ENCODE assay signal across 1 cellular context in the genomic region with DNA sequence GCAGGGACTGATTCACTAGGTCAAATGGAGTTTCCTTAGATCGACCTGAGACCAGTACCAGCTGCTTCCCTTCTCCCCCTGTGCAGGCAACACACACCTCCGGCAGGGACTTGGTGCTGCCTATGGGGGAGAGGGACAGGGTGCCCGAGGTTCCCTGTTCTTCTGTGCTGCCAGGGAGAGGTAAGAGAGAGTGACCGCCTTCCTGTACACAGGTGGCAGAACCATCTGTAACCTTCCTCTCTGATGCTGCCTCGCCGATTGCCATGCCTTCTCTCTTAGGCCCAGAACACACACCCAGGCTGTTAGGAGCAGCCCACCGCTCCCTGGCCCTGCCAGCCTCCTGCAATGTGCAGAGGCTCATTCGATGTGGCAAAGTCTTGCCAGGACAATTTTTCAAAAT.
TF ChIP-seq lines count a peak whose summit lies in the region.

No MANE protein-coding gene starts in this region.

TF ChIP-seq in GM23338, 12 proteins besides CTCF, POLR2A, EP300 and RAD21 (continued from another document):
- TF ChIP-seq, protein P1, sequence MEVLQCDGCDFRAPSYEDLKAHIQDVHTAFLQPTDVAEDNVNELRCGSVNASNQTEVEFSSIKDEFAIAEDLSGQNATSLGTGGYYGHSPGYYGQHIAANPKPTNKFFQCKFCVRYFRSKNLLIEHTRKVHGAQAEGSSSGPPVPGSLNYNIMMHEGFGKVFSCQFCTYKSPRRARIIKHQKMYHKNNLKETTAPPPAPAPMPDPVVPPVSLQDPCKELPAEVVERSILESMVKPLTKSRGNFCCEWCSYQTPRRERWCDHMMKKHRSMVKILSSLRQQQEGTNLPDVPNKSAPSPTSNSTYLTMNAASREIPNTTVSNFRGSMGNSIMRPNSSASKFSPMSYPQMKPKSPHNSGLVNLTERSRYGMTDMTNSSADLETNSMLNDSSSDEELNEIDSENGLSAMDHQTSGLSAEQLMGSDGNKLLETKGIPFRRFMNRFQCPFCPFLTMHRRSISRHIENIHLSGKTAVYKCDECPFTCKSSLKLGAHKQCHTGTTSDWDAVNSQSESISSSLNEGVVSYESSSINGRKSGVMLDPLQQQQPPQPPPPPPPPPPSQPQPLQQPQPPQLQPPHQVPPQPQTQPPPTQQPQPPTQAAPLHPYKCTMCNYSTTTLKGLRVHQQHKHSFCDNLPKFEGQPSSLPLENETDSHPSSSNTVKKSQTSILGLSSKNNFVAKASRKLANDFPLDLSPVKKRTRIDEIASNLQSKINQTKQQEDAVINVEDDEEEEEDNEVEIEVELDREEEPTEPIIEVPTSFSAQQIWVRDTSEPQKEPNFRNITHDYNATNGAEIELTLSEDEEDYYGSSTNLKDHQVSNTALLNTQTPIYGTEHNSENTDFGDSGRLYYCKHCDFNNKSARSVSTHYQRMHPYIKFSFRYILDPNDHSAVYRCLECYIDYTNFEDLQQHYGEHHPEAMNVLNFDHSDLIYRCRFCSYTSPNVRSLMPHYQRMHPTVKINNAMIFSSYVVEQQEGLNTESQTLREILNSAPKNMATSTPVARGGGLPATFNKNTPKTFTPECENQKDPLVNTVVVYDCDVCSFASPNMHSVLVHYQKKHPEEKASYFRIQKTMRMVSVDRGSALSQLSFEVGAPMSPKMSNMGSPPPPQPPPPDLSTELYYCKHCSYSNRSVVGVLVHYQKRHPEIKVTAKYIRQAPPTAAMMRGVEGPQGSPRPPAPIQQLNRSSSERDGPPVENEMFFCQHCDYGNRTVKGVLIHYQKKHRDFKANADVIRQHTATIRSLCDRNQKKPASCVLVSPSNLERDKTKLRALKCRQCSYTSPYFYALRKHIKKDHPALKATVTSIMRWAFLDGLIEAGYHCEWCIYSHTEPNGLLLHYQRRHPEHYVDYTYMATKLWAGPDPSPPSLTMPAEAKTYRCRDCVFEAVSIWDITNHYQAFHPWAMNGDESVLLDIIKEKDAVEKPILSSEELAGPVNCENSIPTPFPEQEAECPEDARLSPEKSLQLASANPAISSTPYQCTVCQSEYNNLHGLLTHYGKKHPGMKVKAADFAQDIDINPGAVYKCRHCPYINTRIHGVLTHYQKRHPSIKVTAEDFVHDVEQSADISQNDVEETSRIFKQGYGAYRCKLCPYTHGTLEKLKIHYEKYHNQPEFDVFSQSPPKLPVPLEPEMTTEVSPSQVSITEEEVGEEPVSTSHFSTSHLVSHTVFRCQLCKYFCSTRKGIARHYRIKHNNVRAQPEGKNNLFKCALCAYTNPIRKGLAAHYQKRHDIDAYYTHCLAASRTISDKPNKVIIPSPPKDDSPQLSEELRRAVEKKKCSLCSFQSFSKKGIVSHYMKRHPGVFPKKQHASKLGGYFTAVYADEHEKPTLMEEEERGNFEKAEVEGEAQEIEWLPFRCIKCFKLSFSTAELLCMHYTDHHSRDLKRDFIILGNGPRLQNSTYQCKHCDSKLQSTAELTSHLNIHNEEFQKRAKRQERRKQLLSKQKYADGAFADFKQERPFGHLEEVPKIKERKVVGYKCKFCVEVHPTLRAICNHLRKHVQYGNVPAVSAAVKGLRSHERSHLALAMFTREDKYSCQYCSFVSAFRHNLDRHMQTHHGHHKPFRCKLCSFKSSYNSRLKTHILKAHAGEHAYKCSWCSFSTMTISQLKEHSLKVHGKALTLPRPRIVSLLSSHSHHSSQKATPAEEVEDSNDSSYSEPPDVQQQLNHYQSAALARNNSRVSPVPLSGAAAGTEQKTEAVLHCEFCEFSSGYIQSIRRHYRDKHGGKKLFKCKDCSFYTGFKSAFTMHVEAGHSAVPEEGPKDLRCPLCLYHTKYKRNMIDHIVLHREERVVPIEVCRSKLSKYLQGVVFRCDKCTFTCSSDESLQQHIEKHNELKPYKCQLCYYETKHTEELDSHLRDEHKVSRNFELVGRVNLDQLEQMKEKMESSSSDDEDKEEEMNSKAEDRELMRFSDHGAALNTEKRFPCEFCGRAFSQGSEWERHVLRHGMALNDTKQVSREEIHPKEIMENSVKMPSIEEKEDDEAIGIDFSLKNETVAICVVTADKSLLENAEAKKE (CRISPR knock-in tag; IDR thresholded peaks at IDR 0.05) = no peak
- TF ChIP-seq EZH2phosphoT487 (IDR thresholded peaks at IDR 0.05; ENCODE audit: unreplicated experiment) (no peak), STAT1 (IDR thresholded peaks at IDR 0.05; ENCODE audit: unreplicated experiment) (no peak), ZNF331 (CRISPR knock-in tag; IDR thresholded peaks at IDR 0.05; ENCODE audit: low read depth) (no peak), POLR2AphosphoS5 (IDR thresholded peaks at IDR 0.05; ENCODE audit: low read depth) (no peak)
- TF ChIP-seq, protein P2, sequence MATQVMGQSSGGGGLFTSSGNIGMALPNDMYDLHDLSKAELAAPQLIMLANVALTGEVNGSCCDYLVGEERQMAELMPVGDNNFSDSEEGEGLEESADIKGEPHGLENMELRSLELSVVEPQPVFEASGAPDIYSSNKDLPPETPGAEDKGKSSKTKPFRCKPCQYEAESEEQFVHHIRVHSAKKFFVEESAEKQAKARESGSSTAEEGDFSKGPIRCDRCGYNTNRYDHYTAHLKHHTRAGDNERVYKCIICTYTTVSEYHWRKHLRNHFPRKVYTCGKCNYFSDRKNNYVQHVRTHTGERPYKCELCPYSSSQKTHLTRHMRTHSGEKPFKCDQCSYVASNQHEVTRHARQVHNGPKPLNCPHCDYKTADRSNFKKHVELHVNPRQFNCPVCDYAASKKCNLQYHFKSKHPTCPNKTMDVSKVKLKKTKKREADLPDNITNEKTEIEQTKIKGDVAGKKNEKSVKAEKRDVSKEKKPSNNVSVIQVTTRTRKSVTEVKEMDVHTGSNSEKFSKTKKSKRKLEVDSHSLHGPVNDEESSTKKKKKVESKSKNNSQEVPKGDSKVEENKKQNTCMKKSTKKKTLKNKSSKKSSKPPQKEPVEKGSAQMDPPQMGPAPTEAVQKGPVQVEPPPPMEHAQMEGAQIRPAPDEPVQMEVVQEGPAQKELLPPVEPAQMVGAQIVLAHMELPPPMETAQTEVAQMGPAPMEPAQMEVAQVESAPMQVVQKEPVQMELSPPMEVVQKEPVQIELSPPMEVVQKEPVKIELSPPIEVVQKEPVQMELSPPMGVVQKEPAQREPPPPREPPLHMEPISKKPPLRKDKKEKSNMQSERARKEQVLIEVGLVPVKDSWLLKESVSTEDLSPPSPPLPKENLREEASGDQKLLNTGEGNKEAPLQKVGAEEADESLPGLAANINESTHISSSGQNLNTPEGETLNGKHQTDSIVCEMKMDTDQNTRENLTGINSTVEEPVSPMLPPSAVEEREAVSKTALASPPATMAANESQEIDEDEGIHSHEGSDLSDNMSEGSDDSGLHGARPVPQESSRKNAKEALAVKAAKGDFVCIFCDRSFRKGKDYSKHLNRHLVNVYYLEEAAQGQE (IDR thresholded peaks at IDR 0.05; ENCODE audit: unreplicated experiment) = no peak
- TF ChIP-seq, protein P3, sequence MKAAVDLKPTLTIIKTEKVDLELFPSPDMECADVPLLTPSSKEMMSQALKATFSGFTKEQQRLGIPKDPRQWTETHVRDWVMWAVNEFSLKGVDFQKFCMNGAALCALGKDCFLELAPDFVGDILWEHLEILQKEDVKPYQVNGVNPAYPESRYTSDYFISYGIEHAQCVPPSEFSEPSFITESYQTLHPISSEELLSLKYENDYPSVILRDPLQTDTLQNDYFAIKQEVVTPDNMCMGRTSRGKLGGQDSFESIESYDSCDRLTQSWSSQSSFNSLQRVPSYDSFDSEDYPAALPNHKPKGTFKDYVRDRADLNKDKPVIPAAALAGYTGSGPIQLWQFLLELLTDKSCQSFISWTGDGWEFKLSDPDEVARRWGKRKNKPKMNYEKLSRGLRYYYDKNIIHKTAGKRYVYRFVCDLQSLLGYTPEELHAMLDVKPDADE (IDR thresholded peaks at IDR 0.05) = no peak
